9 cellular contexts compared by ENCODE assay signal in the genomic region with DNA sequence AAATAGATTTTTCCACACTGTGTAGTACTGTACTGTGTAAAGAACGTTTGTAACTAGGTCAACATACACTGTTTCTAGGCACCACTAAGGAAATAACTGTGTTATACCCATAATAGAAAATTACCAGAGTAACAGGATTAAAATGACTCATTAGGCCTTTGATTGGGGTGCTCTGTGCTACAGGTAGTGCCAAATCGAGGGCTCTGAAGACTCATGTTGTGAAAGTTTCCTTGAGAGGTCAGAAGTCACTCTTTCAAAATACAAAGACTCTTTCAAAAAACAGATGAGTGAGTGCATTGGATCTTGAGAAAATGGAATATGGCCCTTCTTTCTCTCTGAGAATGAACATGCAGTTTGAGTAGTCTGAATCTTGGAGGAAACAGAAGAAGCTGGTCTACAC.
DNase-seq lines count a peak whose midpoint lies in the region; ATAC-seq, FAIRE-seq and TF ChIP-seq lines count a peak whose summit lies in the region.
"Had no signal": no experiment of that assay in that cellular context is flagged by ENCODE, and none has a peak within 500 bp of the region (broad histone marks: within the 10 kb centered on the region; RNA-seq: fewer than 3 reads in every experiment).

No MANE protein-coding gene starts in this region.

- no peak overlapping the region for H3K4me3 Mint-ChIP-seq in effector memory CD8-positive, alpha-beta T cell

- H3K4me1 ChIP-seq in ovary (ENCODE audit: insufficient read depth) (no peaks in the 10 kb centered on the region), small intestine (ENCODE audit: control insufficient read depth in 2 of 2, insufficient read depth in 1 of 2, low read depth in 1 of 2, low read length in 1 of 2) (no peaks in the 10 kb centered on the region), GM23248 (ENCODE audit: insufficient read depth) (no peaks in the 10 kb centered on the region)

- FAIRE-seq in GM18507 (lab: Jason Lieb, UNC) (peak; percentile 91), small intestine (lab: Jason Lieb, UNC) (no peak), HTR-8/SVneo (lab: Jason Lieb, UNC) (no peak)

- 61 to 66% (median 63%) methylated on average over 2 of the region's 2 CpGs for WGBS in ovary, 3 donors
- WGBS in small intestine, 3 donors, result 22 to 47% (median 36%) methylated on average over 2 of the region's 2 CpGs
- 21 to 25% methylated on average over 2 of the region's 2 CpGs for WGBS in GM23248 (ENCODE audit: low coverage in 1 of 2, low lambda C conversion rate in 2 of 2, missing lambda C conversion rate in 2 of 2), 2 experiments

- no peak for TF ChIP-seq EP300 in ovary (IDR thresholded peaks at IDR 0.05)

- DNase-seq in GM18507 (ENCODE audit: extremely low spot score, insufficient read length, low read depth) (no peak), ovary (no peak), small intestine (no peak), GM23248 (no peak), HTR-8/SVneo (ENCODE audit: insufficient read length, low spot score) (no peak)
- no peak for DNase-seq in effector memory CD8-positive, alpha-beta T cell
- DNase-seq: SK-N-SH had no signal

- intact Hi-C loops in ovary (cut with DNase I), result no loop called here

- no peaks in the 10 kb centered on the region for H3K9me2 ChIP-seq in GM23248 (ENCODE audit: insufficient read depth)
- H3K9me2 ChIP-seq: SK-N-SH had no signal

- no peaks in the 10 kb centered on the region for H3K27me3 Mint-ChIP-seq in effector memory CD8-positive, alpha-beta T cell

- no peak overlapping the region for H2AFZ ChIP-seq in GM23248

- no peaks in the 10 kb centered on the region for H3K9me3 ChIP-seq in ovary
- peaks cover 1% of the 10 kb centered on the region for H3K9me3 ChIP-seq in small intestine (ENCODE audit: control insufficient read depth, low read depth)
- H3K9me3 ChIP-seq in GM23248 (ENCODE audit: low read depth), result no peaks in the 10 kb centered on the region
- H3K9me3 ChIP-seq: SK-N-SH had no signal

- in situ Hi-C loops in GM23248 (cut with MboI), result no loop called here

- H3K4me3 ChIP-seq in ovary, result no peak overlapping the region
- no peak overlapping the region for H3K4me3 ChIP-seq in small intestine (ENCODE audit: low read depth in 1 of 2, low read length in 2 of 2)
- no peak overlapping the region for H3K4me3 ChIP-seq in GM23248

- H3K27ac Mint-ChIP-seq in effector memory CD8-positive, alpha-beta T cell, result no peak overlapping the region

- no peaks in the 10 kb centered on the region for H3F3A ChIP-seq in GM23248 (ENCODE audit: insufficient read depth)

- no peak overlapping the region for H3K4me2 ChIP-seq in GM23248 (ENCODE audit: unreplicated experiment)
- H3K4me2 ChIP-seq: SK-N-SH had no signal

- H3K36me3 ChIP-seq in ovary (no peaks in the 10 kb centered on the region), small intestine (ENCODE audit: control insufficient read depth in 2 of 2, insufficient read depth in 2 of 2, low read length in 2 of 2) (no peaks in the 10 kb centered on the region), GM23248 (ENCODE audit: low read depth) (no peaks in the 10 kb centered on the region)

- TF ChIP-seq POLR2A in ovary (IDR thresholded peaks at IDR 0.05), result no peak

- no peaks in the 10 kb centered on the region for H3K79me2 ChIP-seq in GM23248 (ENCODE audit: insufficient read depth)

- no peaks in the 10 kb centered on the region for H3K36me3 Mint-ChIP-seq in effector memory CD8-positive, alpha-beta T cell (ENCODE audit: insufficient read depth)

- no peak overlapping the region for H3K9ac ChIP-seq in GM23248
- H3K9ac ChIP-seq: SK-N-SH had no signal

- ATAC-seq in GM19468 (IDR thresholded peaks at IDR 0.05; ENCODE audit: extremely low read depth, unreplicated experiment) (peak; percentile 19), HG03342 (IDR thresholded peaks at IDR 0.05; ENCODE audit: unreplicated experiment) (peak; percentile 68)
- peak; percentile 87 for ATAC-seq in effector memory CD8-positive, alpha-beta T cell (replicated peaks)

- H3K4me1 Mint-ChIP-seq in effector memory CD8-positive, alpha-beta T cell (ENCODE audit: low read depth in 2 of 2), result no peaks in the 10 kb centered on the region

- no peak overlapping the region for H3K27ac ChIP-seq in ovary
- no peak overlapping the region for H3K27ac ChIP-seq in small intestine (ENCODE audit: low read depth in 1 of 2, low read length in 1 of 2)
- no peak overlapping the region for H3K27ac ChIP-seq in GM23248

- H4K20me1 ChIP-seq in GM23248 (ENCODE audit: insufficient read depth), result no peaks in the 10 kb centered on the region

- no peak for TF ChIP-seq CTCF in ovary (IDR thresholded peaks at IDR 0.05)

- H3K9me3 Mint-ChIP-seq in effector memory CD8-positive, alpha-beta T cell, result no peaks in the 10 kb centered on the region

- H3K27me3 ChIP-seq in ovary (no peaks in the 10 kb centered on the region), small intestine (ENCODE audit: control insufficient read depth in 2 of 2, insufficient read depth in 2 of 2, low read length in 2 of 2) (no peaks in the 10 kb centered on the region), GM23248 (replicated peaks; ENCODE audit: insufficient read depth) (no peaks in the 10 kb centered on the region)

Comparison
In these comparisons a context has a peak if more than half of its experiments do, and no peak if none do; other contexts are left out.
1. ATAC-seq: peak in every context shown above with its lines; median percentile 87 in effector memory CD8-positive, alpha-beta T cell; 68 in HG03342; 19 in GM19468.